21 cellular contexts compared by ENCODE assay signal in genomic region chr4:183626168-183626567, GRCh38. TPM values are rescaled to one million over a fixed set of nuclear protein-coding genes. Genes with fewer than 3 reads are reported as not detected.
DNase-seq lines count a peak whose midpoint lies in the region; ATAC-seq, FAIRE-seq and TF ChIP-seq lines count a peak whose summit lies in the region.
"Had no signal": no experiment of that assay in that cellular context is flagged by ENCODE, and none has a peak within 500 bp of the region (broad histone marks: within the 10 kb centered on the region; RNA-seq: fewer than 3 reads in every experiment).

No MANE protein-coding gene starts in this region.

- H3K4me3 ChIP-seq in GM23338 (no peak overlapping the region), bronchial epithelial cell (ENCODE audit: low read depth, low read length) (no peak overlapping the region), pancreas (no peak overlapping the region)
- H3K4me3 ChIP-seq: BLaER1 treated with 17β-estradiol and CSF1 and Interleukin-3, amounts not matched to agents 10 nM and 100 nM; GM23248 had no signal

- ATAC-seq in GM23338 (no peak), pancreas (peak; percentile 27 to 66 (median 39))

- no peaks in the 10 kb centered on the region for H3K9me3 ChIP-seq in pancreas
- H3K9me3 ChIP-seq: BLaER1 treated with 17β-estradiol and CSF1 and Interleukin-3, amounts not matched to agents 10 nM and 100 nM had no signal

- H3K4me1 Mint-ChIP-seq in GM23338 = no peaks in the 10 kb centered on the region
- H3K4me1 Mint-ChIP-seq: B cell; CD4-positive, CD25-positive, alpha-beta regulatory T cell; CD8-positive, alpha-beta memory T cell had no signal

- WGBS in pancreas, 2 donors = 53 to 70% methylated on average over 6 of the region's 6 CpGs

- H3K9me3 Mint-ChIP-seq in GM23338 = no peaks in the 10 kb centered on the region
- H3K9me3 Mint-ChIP-seq: CD4-positive, CD25-positive, alpha-beta regulatory T cell; CD8-positive, alpha-beta memory T cell; IgD-negative memory B cell had no signal

- no peaks in the 10 kb centered on the region for H3F3A ChIP-seq in GM23338 (replicated peaks; ENCODE audit: low read depth)

- H3K36me3 ChIP-seq in GM23338 (ENCODE audit: insufficient read depth) (no peaks in the 10 kb centered on the region), bronchial epithelial cell (ENCODE audit: control insufficient read depth, insufficient read depth, low read length) (no peaks in the 10 kb centered on the region), pancreas (no peaks in the 10 kb centered on the region)
- H3K36me3 ChIP-seq: BLaER1 treated with 17β-estradiol and CSF1 and Interleukin-3, amounts not matched to agents 10 nM and 100 nM had no signal

- no peak for DNase-seq in GM23338 (ENCODE audit: low spot score)
- peak; percentile 71 for DNase-seq in bronchial epithelial cell (ENCODE audit: low read depth)
- peak; percentile 30 for DNase-seq in left kidney (ENCODE audit: low read depth, low spot score)
- no peak for DNase-seq in pancreas
- DNase-seq in T-helper 1 cell = no peak
- no peak for DNase-seq in amniotic stem cell (lab: John Stamatoyannopoulos, UW)
- DNase-seq in G401 (ENCODE audit: low spot score) = no peak
- DNase-seq in NCI-H69 (lab: John Stamatoyannopoulos, UW) = no peak
- DNase-seq: CD4-positive, CD25-positive, alpha-beta regulatory T cell; CD8-positive, alpha-beta memory T cell; COR-L47; GDM1; GM23248; HCEC 1CT had no signal

- TF ChIP-seq CTCF in GM23338 (conservative IDR thresholded peaks at IDR 0.05; ENCODE audit: low read depth in 2 of 2) (no peak), bronchial epithelial cell (IDR thresholded peaks at IDR 0.05; ENCODE audit: insufficient read depth, low read length, severe bottlenecking) (no peak), pancreas (IDR thresholded peaks at IDR 0.05) (no peak)

- no peaks in the 10 kb centered on the region for H3K4me1 ChIP-seq in GM23338 (ENCODE audit: insufficient read depth)
- H3K4me1 ChIP-seq in pancreas = peaks cover 0 to 4% (median 0%) of the 10 kb centered on the region in 3 donors

- in situ Hi-C loops in G401 (cut with HindIII; ENCODE audit: low sequenced_read_pairs) = no loop called here

- no peaks in the 10 kb centered on the region for H3K9me2 ChIP-seq in GM23338 (ENCODE audit: insufficient read depth)

- no peak overlapping the region for H3K4me2 ChIP-seq in GM23338
- H3K4me2 ChIP-seq: BLaER1 treated with 17β-estradiol and CSF1 and Interleukin-3, amounts not matched to agents 10 nM and 100 nM had no signal

- intact Hi-C loops in pancreas (cut with DNase I) = no loop called here

- H3K4me3 Mint-ChIP-seq in GM23338 = no peak overlapping the region
- H3K4me3 Mint-ChIP-seq: B cell; CD4-positive, CD25-positive, alpha-beta regulatory T cell; CD8-positive, alpha-beta memory T cell; IgD-negative memory B cell had no signal

- H3K27me3 ChIP-seq in GM23338 (ENCODE audit: insufficient read depth) (no peaks in the 10 kb centered on the region), bronchial epithelial cell (ENCODE audit: control insufficient read depth, insufficient read depth, low read length) (no peaks in the 10 kb centered on the region), pancreas (no peaks in the 10 kb centered on the region)
- H3K27me3 ChIP-seq: BLaER1 treated with 17β-estradiol and CSF1 and Interleukin-3, amounts not matched to agents 10 nM and 100 nM had no signal

- FAIRE-seq in bronchial epithelial cell (lab: Jason Lieb, UNC) (no peak), pancreas (lab: Jason Lieb, UNC) (no peak)
- FAIRE-seq: GM12892, GM18507, H54, HTR-8/SVneo had no signal

- H3K27ac ChIP-seq in GM23338 (ENCODE audit: low read depth) (no peak overlapping the region), pancreas (peak overlapping the region in 1 of 4 donors; percentile 28)
- H3K27ac ChIP-seq: BLaER1 treated with 17β-estradiol and CSF1 and Interleukin-3, amounts not matched to agents 10 nM and 100 nM; GM23248 had no signal

- 0 out of 2 replicates have a peak overlapping the region, but pooled peaks have one; percentile 38 for H2AFZ ChIP-seq in GM23338
- H2AFZ ChIP-seq: GM23248 had no signal

- H3K27ac Mint-ChIP-seq in GM23338 = no peak overlapping the region
- H3K27ac Mint-ChIP-seq: B cell; CD4-positive, CD25-positive, alpha-beta regulatory T cell; CD8-positive, alpha-beta memory T cell; IgD-negative memory B cell had no signal

- peaks cover 6% of the 10 kb centered on the region for H3K27me3 Mint-ChIP-seq in GM23338 (ENCODE audit: insufficient read depth, low read depth, poor library complexity)
- H3K27me3 Mint-ChIP-seq: B cell; CD4-positive, CD25-positive, alpha-beta regulatory T cell; CD8-positive, alpha-beta memory T cell had no signal

- no peaks in the 10 kb centered on the region for H3K79me2 ChIP-seq in GM23338 (replicated peaks; ENCODE audit: insufficient read depth)

- H4K20me1 ChIP-seq in GM23338 (replicated peaks; ENCODE audit: insufficient read depth) = no peaks in the 10 kb centered on the region
- H4K20me1 ChIP-seq: BLaER1 treated with 17β-estradiol and CSF1 and Interleukin-3, amounts not matched to agents 10 nM and 100 nM had no signal

- no peaks in the 10 kb centered on the region for H3K36me3 Mint-ChIP-seq in GM23338 (ENCODE audit: low read depth)
- H3K36me3 Mint-ChIP-seq: CD4-positive, CD25-positive, alpha-beta regulatory T cell; CD8-positive, alpha-beta memory T cell; IgD-negative memory B cell had no signal

TF ChIP-seq in GM23338, 12 proteins besides CTCF, POLR2A, EP300 and RAD21:
- TF ChIP-seq EZH2 (IDR thresholded peaks at IDR 0.05; ENCODE audit: low read depth, unreplicated experiment) (no peak), ZNF331 (CRISPR knock-in tag; IDR thresholded peaks at IDR 0.05; ENCODE audit: low read depth) (no peak), ETS1 (IDR thresholded peaks at IDR 0.05) (no peak), POLR2AphosphoS5 (IDR thresholded peaks at IDR 0.05; ENCODE audit: low read depth) (no peak), STAT1 (IDR thresholded peaks at IDR 0.05; ENCODE audit: unreplicated experiment) (no peak), NANOG (IDR thresholded peaks at IDR 0.05; ENCODE audit: borderline replicate concordance) (no peak)
- TF ChIP-seq, protein P1, sequence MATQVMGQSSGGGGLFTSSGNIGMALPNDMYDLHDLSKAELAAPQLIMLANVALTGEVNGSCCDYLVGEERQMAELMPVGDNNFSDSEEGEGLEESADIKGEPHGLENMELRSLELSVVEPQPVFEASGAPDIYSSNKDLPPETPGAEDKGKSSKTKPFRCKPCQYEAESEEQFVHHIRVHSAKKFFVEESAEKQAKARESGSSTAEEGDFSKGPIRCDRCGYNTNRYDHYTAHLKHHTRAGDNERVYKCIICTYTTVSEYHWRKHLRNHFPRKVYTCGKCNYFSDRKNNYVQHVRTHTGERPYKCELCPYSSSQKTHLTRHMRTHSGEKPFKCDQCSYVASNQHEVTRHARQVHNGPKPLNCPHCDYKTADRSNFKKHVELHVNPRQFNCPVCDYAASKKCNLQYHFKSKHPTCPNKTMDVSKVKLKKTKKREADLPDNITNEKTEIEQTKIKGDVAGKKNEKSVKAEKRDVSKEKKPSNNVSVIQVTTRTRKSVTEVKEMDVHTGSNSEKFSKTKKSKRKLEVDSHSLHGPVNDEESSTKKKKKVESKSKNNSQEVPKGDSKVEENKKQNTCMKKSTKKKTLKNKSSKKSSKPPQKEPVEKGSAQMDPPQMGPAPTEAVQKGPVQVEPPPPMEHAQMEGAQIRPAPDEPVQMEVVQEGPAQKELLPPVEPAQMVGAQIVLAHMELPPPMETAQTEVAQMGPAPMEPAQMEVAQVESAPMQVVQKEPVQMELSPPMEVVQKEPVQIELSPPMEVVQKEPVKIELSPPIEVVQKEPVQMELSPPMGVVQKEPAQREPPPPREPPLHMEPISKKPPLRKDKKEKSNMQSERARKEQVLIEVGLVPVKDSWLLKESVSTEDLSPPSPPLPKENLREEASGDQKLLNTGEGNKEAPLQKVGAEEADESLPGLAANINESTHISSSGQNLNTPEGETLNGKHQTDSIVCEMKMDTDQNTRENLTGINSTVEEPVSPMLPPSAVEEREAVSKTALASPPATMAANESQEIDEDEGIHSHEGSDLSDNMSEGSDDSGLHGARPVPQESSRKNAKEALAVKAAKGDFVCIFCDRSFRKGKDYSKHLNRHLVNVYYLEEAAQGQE (IDR thresholded peaks at IDR 0.05; ENCODE audit: unreplicated experiment) = no peak
TF ChIP-seq in GM23338: peak in this region for 0.

RNA-seq across cellular contexts. Expression of gene RWDD4, which starts 32.8 kb away (rescaled TPM):
- total RNA-seq in GM23338 (2014; rRNA removed; shearing (Covaris generic)) = 20.9 and 22.4 TPM in 2 replicates
- polyA plus RNA-seq in GM23338 (2016; fragmentation: Nextera tagmentation; extraction: Ambion mirVana) (28.9 and 29.8 TPM in 2 replicates), pancreas (10 to 100 TPM in 1 of 2 donors, 1 to 10 TPM in 1; 8.5 to 15.4 TPM)
- total RNA-seq in bronchial epithelial cell (14.2 and 18.3 TPM in 2 replicates), pancreas (10 to 100 TPM in 5 of 6 donors, 1 to 10 TPM in 1; 9.1 to 14.0 (median 12.8) TPM)
- total RNA-seq in G401 (2014; rRNA removed; shearing (Covaris generic)) = 39.8 and 44.5 TPM in 2 replicates

RNA-seq across cellular contexts. Expression of gene TRAPPC11, which starts 32.9 kb away (rescaled TPM):
- 31.4 and 42.7 TPM in 2 replicates for total RNA-seq in GM23338 (2014; rRNA removed; shearing (Covaris generic))
- polyA plus RNA-seq in GM23338 (2016; fragmentation: Nextera tagmentation; extraction: Ambion mirVana) = 14.6 and 15.0 TPM in 2 replicates
- total RNA-seq in bronchial epithelial cell = 38.8 and 40.8 TPM in 2 replicates
- total RNA-seq in pancreas = 10 to 100 TPM; 15.0 to 19.2 (median 16.3) TPM
- polyA plus RNA-seq in pancreas = 10 to 100 TPM in 1 of 2 donors, 1 to 10 TPM in 1; 8.6 to 12.1 TPM
- 35.6 and 50.2 TPM in 2 replicates for total RNA-seq in G401 (2014; rRNA removed; shearing (Covaris generic))

Comparison
In these comparisons a context has a peak if more than half of its experiments do, and no peak if none do; other contexts are left out.
1. DNase-seq: peak in bronchial epithelial cell (single experiment) and left kidney (single experiment); none in GM23338 (single experiment), pancreas (0 of 6), T-helper 1 cell (0 of 5), amniotic stem cell (single experiment), G401 (single experiment) and NCI-H69 (single experiment).